Comparison of ENCODE assay signal across 8 cellular contexts in genomic region chr7:35035511-35035921, GRCh38. TPM values are rescaled to one million over a fixed set of nuclear protein-coding genes. Genes with fewer than 3 reads are reported as not detected.
A peak's percentile ranks its signal among the peaks of the same experiment; 100 is the strongest.
DNase-seq lines count a peak whose midpoint lies in the region; ATAC-seq, FAIRE-seq and TF ChIP-seq lines count a peak whose summit lies in the region.

No MANE protein-coding gene starts in this region.

- FAIRE-seq in GM12891 (lab: Jason Lieb, UNC): peak; percentile 52

- no peaks in the 10 kb centered on the region for H3K27me3 ChIP-seq in SJCRH30

- peaks cover 46% of the 10 kb centered on the region for H3K4me1 Mint-ChIP-seq in central memory CD8-positive, alpha-beta T cell
- peaks cover 27% of the 10 kb centered on the region for H3K4me1 Mint-ChIP-seq in memory B cell

- DNase-seq in AG08395 (ENCODE audit: low spot score): peak; percentile 26
- DNase-seq in GM12891 (ENCODE audit: insufficient read length, low spot score): no peak
- DNase-seq in HS-5 (ENCODE audit: low read depth): peak; percentile 19
- peak in 1 of 2 experiments; percentile 25 for DNase-seq in SJCRH30
- DNase-seq in central memory CD8-positive, alpha-beta T cell (ENCODE audit: low spot score in 2 of 2): no peak
- DNase-seq in memory B cell (ENCODE audit: low spot score in 2 of 2): no peak
- no peak for DNase-seq in erythroblast (lab: John Stamatoyannopoulos, UW)
- no peak for DNase-seq in amniotic stem cell (lab: John Stamatoyannopoulos, UW)

- H3K9me3 ChIP-seq in SJCRH30 (replicated peaks): no peaks in the 10 kb centered on the region

- no peaks in the 10 kb centered on the region for H3K27me3 Mint-ChIP-seq in central memory CD8-positive, alpha-beta T cell
- no peaks in the 10 kb centered on the region for H3K27me3 Mint-ChIP-seq in memory B cell

- H3K27ac ChIP-seq in SJCRH30: no peak overlapping the region

- H3K27ac Mint-ChIP-seq in central memory CD8-positive, alpha-beta T cell (ENCODE audit: low read depth): peak overlapping the region; percentile 98
- peak overlapping the region; percentile 89 for H3K27ac Mint-ChIP-seq in memory B cell

- no peaks in the 10 kb centered on the region for H3K9me3 Mint-ChIP-seq in central memory CD8-positive, alpha-beta T cell
- H3K9me3 Mint-ChIP-seq in memory B cell: no peaks in the 10 kb centered on the region

- H3K4me1 ChIP-seq in SJCRH30: peaks cover 12% of the 10 kb centered on the region; the same call in 1 of the 2 replicates

- H3K36me3 Mint-ChIP-seq in central memory CD8-positive, alpha-beta T cell (ENCODE audit: insufficient read depth): peaks cover 5% of the 10 kb centered on the region
- peaks cover 1% of the 10 kb centered on the region for H3K36me3 Mint-ChIP-seq in memory B cell

- peak overlapping the region; percentile 93 for H3K4me3 ChIP-seq in SJCRH30

- ATAC-seq in central memory CD8-positive, alpha-beta T cell (replicated peaks; ENCODE audit: extremely low read depth, poor library complexity, severe bottlenecking): no peak
- no peak for ATAC-seq in memory B cell (ENCODE audit: low read depth)

- peak overlapping the region; percentile 96 for H3K4me3 Mint-ChIP-seq in central memory CD8-positive, alpha-beta T cell
- H3K4me3 Mint-ChIP-seq in memory B cell: peak overlapping the region; percentile 98

- H3K36me3 ChIP-seq in SJCRH30: no peaks in the 10 kb centered on the region

- TF ChIP-seq POLR2A in GM12891 (IDR thresholded peaks at IDR 0.05; ENCODE audit: low read depth, low read length) (no peak), erythroblast (IDR thresholded peaks at IDR 0.05; ENCODE audit: low read length) (no peak)

TF ChIP-seq in GM12891, 5 proteins besides CTCF, POLR2A, EP300 and RAD21:
- TF ChIP-seq TAF1 (IDR thresholded peaks at IDR 0.05; ENCODE audit: low read depth, low read length) (no peak), POU2F2 (IDR thresholded peaks at IDR 0.05; ENCODE audit: low read depth, low read length) (no peak), SPI1 (IDR thresholded peaks at IDR 0.05; ENCODE audit: low read depth, low read length) (no peak), PAX5 (IDR thresholded peaks at IDR 0.05; ENCODE audit: insufficient read depth, low read length, severe bottlenecking) (no peak), POLR2AphosphoS5 (IDR thresholded peaks at IDR 0.05; ENCODE audit: low read depth, low read length) (no peak)
TF ChIP-seq in GM12891: peak in this region for 0.

RNA-seq across cellular contexts. Expression of gene DPY19L1, which starts 1.8 kb away (rescaled TPM):
- polyA plus RNA-seq in GM12891 (2012; ENCODE audit: low read depth, missing spikeins): 1.2 TPM
- total RNA-seq in SJCRH30 (2014; rRNA removed; shearing (Covaris generic)): 45.8 and 46.2 TPM in 2 replicates

Comparison
In these comparisons a context has a peak if more than half of its experiments do, and no peak if none do; other contexts are left out.
1. DNase-seq: peak in AG08395 (single experiment) and HS-5 (single experiment); none in GM12891 (single experiment), central memory CD8-positive, alpha-beta T cell (0 of 2), memory B cell (0 of 2), erythroblast (0 of 2) and amniotic stem cell (single experiment).